Comparison of ENCODE assay signal across 22 cellular contexts in the genomic region with DNA sequence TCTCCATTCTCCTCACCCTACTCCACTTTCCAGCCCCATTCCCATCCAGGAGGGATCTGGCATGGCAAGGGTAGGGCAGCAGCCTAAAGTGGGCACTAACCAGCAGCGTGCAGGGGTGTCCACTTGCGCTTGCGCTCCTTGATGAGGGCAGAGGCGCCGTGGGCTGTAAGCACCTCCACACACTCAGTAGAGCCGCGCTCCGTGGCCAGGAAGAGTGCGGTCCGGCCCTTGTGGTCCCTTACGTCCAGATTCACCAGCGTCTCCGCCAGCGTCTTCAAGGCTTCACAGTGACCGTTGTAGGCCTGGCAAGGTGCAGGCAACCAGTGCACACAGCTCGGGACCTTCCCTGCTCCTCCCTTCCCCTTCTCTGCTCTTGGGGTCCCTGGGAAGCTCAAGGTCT. TPM values are rescaled to one million over a fixed set of nuclear protein-coding genes. Genes with fewer than 3 reads are reported as not detected.
DNase-seq lines count a peak whose midpoint lies in the region; ATAC-seq, FAIRE-seq and TF ChIP-seq lines count a peak whose summit lies in the region.
"Had no signal": no experiment of that assay in that cellular context is flagged by ENCODE, and none has a peak within 500 bp of the region (broad histone marks: within the 10 kb centered on the region; RNA-seq: fewer than 3 reads in every experiment).

No MANE protein-coding gene starts in this region.

- H3K9me3 Mint-ChIP-seq in stimulated activated naive CD8-positive, alpha-beta T cell treated with anti-CD3 and anti-CD28 coated beads, Interleukin-15, amount 100 ng/mL, for 72 hours = no peaks in the 10 kb centered on the region
- H3K9me3 Mint-ChIP-seq: CD4-positive, alpha-beta T cell; GM23338 had no signal

- ATAC-seq in stimulated activated naive CD8-positive, alpha-beta T cell treated with anti-CD3 and anti-CD28 coated beads, Interleukin-15, amount 100 ng/mL, for 72 hours = peak; percentile 28
- no peak for ATAC-seq in stimulated activated naive CD8-positive, alpha-beta T cell treated with anti-CD3 and anti-CD28 coated beads, Interleukin-15, Interleukin-2, amounts not matched to agents 100 U/mL and 50 U/mL, for 24 hours
- ATAC-seq in mucosa of descending colon = peak; percentile 9
- ATAC-seq: GM23338, HCT116, HepG2 had no signal

- TF ChIP-seq POLR2A in GM12892 (IDR thresholded peaks at IDR 0.05; ENCODE audit: low read depth, low read length) = no peak

- intact Hi-C loops in mucosa of descending colon (cut with DNase I, micrococcal nuclease) = no loop called here

- no peak for FAIRE-seq in GM12892 (lab: Jason Lieb, UNC)
- FAIRE-seq: A204.1, D721Med, G401.6, GM12891, GM18507, H54, HepG2 had no signal

- no peaks in the 10 kb centered on the region for H3K27me3 Mint-ChIP-seq in stimulated activated naive CD8-positive, alpha-beta T cell treated with anti-CD3 and anti-CD28 coated beads, Interleukin-15, amount 100 ng/mL, for 72 hours
- H3K27me3 Mint-ChIP-seq: CD4-positive, alpha-beta T cell had no signal

- H3K36me3 ChIP-seq in mucosa of descending colon (ENCODE audit: low read depth) = peaks cover 24% of the 10 kb centered on the region

- CTCF ChIA-PET in RWPE1 (lab: Yijun Ruan, JAX) = interaction anchor here (0.7 to 1.4 kb wide), 2 partner anchors 10 to 128 kb away, joined by 4 read pairs; a partner anchor contains a TSS

- H3K4me3 ChIP-seq in mucosa of descending colon = no peak overlapping the region
- H3K4me3 ChIP-seq: GM23338 had no signal

- POLR2A ChIA-PET in RWPE1 (lab: Yijun Ruan, JAX; ENCODE audit: low non-redundant PET) = interaction anchor here (0.5 to 0.6 kb wide), 2 partner anchors 19 to 1524 kb away, joined by 3 to 4 read pairs; a partner anchor contains a TSS

- no peaks in the 10 kb centered on the region for H3K4me1 ChIP-seq in mucosa of descending colon (ENCODE audit: low read depth)
- H3K4me1 ChIP-seq: Caco-2 had no signal

- H3K9me3 ChIP-seq in mucosa of descending colon = no peaks in the 10 kb centered on the region
- H3K9me3 ChIP-seq: Caco-2 had no signal

- no peak for DNase-seq in stimulated activated naive CD8-positive, alpha-beta T cell treated with anti-CD3 and anti-CD28 coated beads, Interleukin-15, amount 100 ng/mL, for 72 hours
- DNase-seq in stimulated activated naive CD8-positive, alpha-beta T cell treated with anti-CD3 and anti-CD28 coated beads, Interleukin-15, Interleukin-2, amounts not matched to agents 100 U/mL and 50 U/mL, for 24 hours = no peak
- DNase-seq in RWPE1 (ENCODE audit: low spot score) (no peak), mucosa of descending colon (no peak), GM12892 (ENCODE audit: insufficient read length) (no peak)
- DNase-seq in stimulated activated naive CD4-positive, alpha-beta T cell (lab: John Stamatoyannopoulos, UW) = no peak
- DNase-seq in activated CD4-positive, alpha-beta T cell treated with anti-CD3 and anti-CD28 coated beads, Interleukin-2, amount 50 U/mL, for 4 hours = no peak
- DNase-seq: ACHN; AML-193; Caco-2; CD4-positive, alpha-beta T cell had no signal

- H3K4me1 Mint-ChIP-seq in stimulated activated naive CD8-positive, alpha-beta T cell treated with anti-CD3 and anti-CD28 coated beads, Interleukin-15, amount 100 ng/mL, for 72 hours = no peaks in the 10 kb centered on the region
- H3K4me1 Mint-ChIP-seq: GM23338 had no signal

- H3K4me3 Mint-ChIP-seq in stimulated activated naive CD8-positive, alpha-beta T cell treated with anti-CD3 and anti-CD28 coated beads, Interleukin-15, amount 100 ng/mL, for 72 hours = no peak overlapping the region
- H3K4me3 Mint-ChIP-seq: CD4-positive, alpha-beta T cell; GM23338 had no signal

- 0 out of 2 replicates have a peak overlapping the region, but pooled peaks have one; percentile 4 for H3K27ac ChIP-seq in RWPE1
- H3K27ac ChIP-seq: C4-2B had no signal

- TF ChIP-seq CTCF in RWPE1 (conservative IDR thresholded peaks at IDR 0.05; ENCODE audit: low read depth) (no peak), mucosa of descending colon (IDR thresholded peaks at IDR 0.05) (no peak)

- H3K27ac Mint-ChIP-seq in stimulated activated naive CD8-positive, alpha-beta T cell treated with anti-CD3 and anti-CD28 coated beads, Interleukin-15, amount 100 ng/mL, for 72 hours = no peak overlapping the region
- H3K27ac Mint-ChIP-seq: CD4-positive, alpha-beta T cell; GM23338 had no signal

RNA-seq across cellular contexts. Expression of a gene that starts 10.3 kb away (rescaled TPM):
- 10 to 100 TPM; 35.6 to 53.8 (median 43.1) TPM for total RNA-seq in mucosa of descending colon
- 12.3 TPM for polyA plus RNA-seq in GM12892 (2012; ENCODE audit: missing spikeins)

RNA-seq across cellular contexts. Expression of a gene that starts 18.1 kb away (rescaled TPM):
- total RNA-seq in mucosa of descending colon = 100 to 1,000 TPM in 2 of 3 donors, 10 to 100 TPM in 1; 88.4 to 298 (median 129) TPM
- polyA plus RNA-seq in GM12892 (2012; ENCODE audit: missing spikeins) = not detected
- polyA plus RNA-seq: BJ had no signal

RNA-seq across cellular contexts. Expression of a gene that starts 18.8 kb away (rescaled TPM):
- 10 to 100 TPM in 1 of 3 donors, 1 to 10 TPM in 2; 4.0 to 12.7 (median 5.3) TPM for total RNA-seq in mucosa of descending colon
- polyA plus RNA-seq in GM12892 (2012; ENCODE audit: missing spikeins) = 7.8 TPM

RNA-seq across cellular contexts. Expression of a gene that starts 23.8 kb away (rescaled TPM):
- total RNA-seq in mucosa of descending colon = 10 to 100 TPM; 22.2 to 37.3 (median 30.2) TPM
- polyA plus RNA-seq in GM12892 (2012; ENCODE audit: missing spikeins) = 47.0 TPM

RNA-seq across cellular contexts. Expression of a gene that starts 26.2 kb away (rescaled TPM):
- 10 to 100 TPM; 30.4 to 51.5 (median 32.1) TPM for total RNA-seq in mucosa of descending colon
- polyA plus RNA-seq in GM12892 (2012; ENCODE audit: missing spikeins) = 20.2 TPM
